ENCODE assay signal across 15 cellular contexts in the genomic region with DNA sequence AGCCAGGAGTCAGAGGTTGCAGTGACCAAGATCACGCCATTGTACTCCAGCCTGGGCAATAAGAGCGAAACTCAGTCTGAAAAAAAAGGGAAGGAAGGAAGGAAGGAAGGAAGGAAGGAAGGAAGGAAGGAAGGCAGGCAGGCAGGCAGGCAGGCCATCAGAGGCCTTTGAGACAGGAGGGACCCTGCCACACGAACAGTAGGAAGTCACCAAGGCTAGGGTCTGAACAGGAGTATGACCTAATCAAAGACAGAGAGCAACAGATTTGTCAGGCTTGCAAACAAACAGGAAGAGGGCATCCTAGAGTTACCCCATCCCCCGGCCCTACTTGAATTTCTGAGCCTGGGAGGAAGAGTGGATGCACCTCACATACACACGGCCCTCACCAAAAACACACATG.
DNase-seq lines count a peak whose midpoint lies in the region; ATAC-seq, FAIRE-seq and TF ChIP-seq lines count a peak whose summit lies in the region.
"Had no signal": no experiment of that assay in that cellular context is flagged by ENCODE, and none has a peak within 500 bp of the region (broad histone marks: within the 10 kb centered on the region; RNA-seq: fewer than 3 reads in every experiment).

No MANE protein-coding gene starts in this region.

- H2BK15ac ChIP-seq in H1 (ENCODE audit: low read length) = no peak overlapping the region

- H3K36me3 Mint-ChIP-seq in activated naive CD8-positive, alpha-beta T cell treated with anti-CD3 and anti-CD28 coated beads, Interleukin-2, amount 10 ng/mL, durations not matched to agents 7 days and 5 days = peaks cover 2% of the 10 kb centered on the region
- no peaks in the 10 kb centered on the region for H3K36me3 Mint-ChIP-seq in activated naive CD8-positive, alpha-beta T cell treated with anti-CD3 and anti-CD28 coated beads, Interleukin-2, amount 50 U/mL, for 24 hours (ENCODE audit: low read depth)

- no peaks in the 10 kb centered on the region for H3K9me2 ChIP-seq in OCI-LY1 (ENCODE audit: low read depth, low read length)

- H3K4ac ChIP-seq in H1 (replicated peaks; ENCODE audit: insufficient read length, low read depth, low read length) = no peak overlapping the region

- H3K27ac ChIP-seq in OCI-LY1 (ENCODE audit: low read depth, low read length, poor library complexity, severe bottlenecking) (peak overlapping the region; percentile 86), H1 (ENCODE audit: low read depth, low read length) (no peak overlapping the region)
- H3K27ac ChIP-seq: epithelial cell of prostate, prostate gland, thyroid gland had no signal

- no peak overlapping the region for H3K4me3 Mint-ChIP-seq in activated naive CD8-positive, alpha-beta T cell treated with anti-CD3 and anti-CD28 coated beads, Interleukin-2, amount 10 ng/mL, durations not matched to agents 7 days and 5 days
- no peak overlapping the region for H3K4me3 Mint-ChIP-seq in activated naive CD8-positive, alpha-beta T cell treated with anti-CD3 and anti-CD28 coated beads, Interleukin-2, amount 50 U/mL, for 24 hours

- TF ChIP-seq CTCF in OCI-LY1 (IDR thresholded peaks at IDR 0.05; ENCODE audit: low read length) = no peak
- no peak for TF ChIP-seq CTCF in H1 (IDR thresholded peaks at IDR 0.05; ENCODE audit: control extremely low read depth in 1 of 3, insufficient read depth in 1 of 3, low read depth in 1 of 3, low read length in 3 of 3)

- no peak for DNase-seq in activated naive CD8-positive, alpha-beta T cell treated with anti-CD3 and anti-CD28 coated beads, Interleukin-2, amount 10 ng/mL, durations not matched to agents 7 days and 5 days
- DNase-seq in activated naive CD8-positive, alpha-beta T cell treated with anti-CD3 and anti-CD28 coated beads, Interleukin-2, amount 50 U/mL, for 24 hours = no peak
- no peak for DNase-seq in H1 (ENCODE audit: low read depth in 1 of 2, low spot score in 2 of 2)
- no peak for DNase-seq in NK-92 treated with Interleukin-12 subunit alpha and Interleukin-12 subunit beta, amount 100 ng/mL, for 24 hours (lab: John Stamatoyannopoulos, UW)
- DNase-seq in stimulated activated CD4-positive, alpha-beta T cell treated with anti-CD3 and anti-CD28 coated beads, Interleukin-4, amount 100 ng/mL, for 1 hour = no peak
- no peak for DNase-seq in GM03348 (ENCODE audit: low spot score)
- DNase-seq in activated CD8-positive, alpha-beta memory T cell treated with anti-CD3 and anti-CD28 coated beads, Interleukin-2, amount 50 U/mL, for 4 hours = no peak
- DNase-seq: kidney glomerular epithelial cell, NCI-H1436, NCI-H526 treated with DMSO at 0.1 percent for 48 hours, thyroid gland had no signal

- no peak overlapping the region for H3K14ac ChIP-seq in H1 (ENCODE audit: insufficient read length)

- CTCF ChIA-PET in H1 (lab: Charles Lee; ENCODE audit: partially characterized antibody) = interaction anchor here (1.3 to 6.9 kb wide), 5 partner anchors 17 to 137 kb away, joined by 3 to 91 read pairs (median 9); no protein-coding TSS in a partner anchor

- TF ChIP-seq RAD21 in H1 (IDR thresholded peaks at IDR 0.05 in 1 of 2, conservative IDR thresholded peaks at IDR 0.05 in 1 of 2; ENCODE audit: low read depth in 2 of 2, low read length in 2 of 2) = no peak; a peak in 1 of 4 replicates

- peak overlapping the region; percentile 29; the same call in 1 of the 2 replicates for H2BK20ac ChIP-seq in H1 (ENCODE audit: low read length)

- peaks cover 15% of the 10 kb centered on the region for H3K4me1 Mint-ChIP-seq in activated naive CD8-positive, alpha-beta T cell treated with anti-CD3 and anti-CD28 coated beads, Interleukin-2, amount 10 ng/mL, durations not matched to agents 7 days and 5 days
- H3K4me1 Mint-ChIP-seq in activated naive CD8-positive, alpha-beta T cell treated with anti-CD3 and anti-CD28 coated beads, Interleukin-2, amount 50 U/mL, for 24 hours = peaks cover 12% of the 10 kb centered on the region

- no peak overlapping the region for H4K5ac ChIP-seq in H1 (ENCODE audit: insufficient read length, low read depth, low read length)

- WGBS in H1 (ENCODE audit: extremely low coverage in 1 of 2, insufficient coverage in 1 of 2, insufficient read length in 1 of 2, insufficient replicate concordance in 2 of 2, low coverage in 1 of 2, low lambda C conversion rate in 2 of 2, missing lambda C conversion rate in 1 of 2), 2 experiments = 86% methylated on average over 5 of the region's 5 CpGs; no CpG with 5 or more reads in 1 of the 2 experiments

- no peak overlapping the region for H3K56ac ChIP-seq in H1 (replicated peaks; ENCODE audit: insufficient read length, low read depth, low read length)

- H2BK5ac ChIP-seq in H1 (ENCODE audit: low read depth, low read length) = peak overlapping the region; percentile 80

- H3K27me3 Mint-ChIP-seq in activated naive CD8-positive, alpha-beta T cell treated with anti-CD3 and anti-CD28 coated beads, Interleukin-2, amount 10 ng/mL, durations not matched to agents 7 days and 5 days = peaks cover 5% of the 10 kb centered on the region
- H3K27me3 Mint-ChIP-seq in activated naive CD8-positive, alpha-beta T cell treated with anti-CD3 and anti-CD28 coated beads, Interleukin-2, amount 50 U/mL, for 24 hours = no peaks in the 10 kb centered on the region

- POLR2A ChIA-PET in activated naive CD8-positive, alpha-beta T cell treated with anti-CD3 and anti-CD28 coated beads, Interleukin-2, amount 10 ng/mL, durations not matched to agents 7 days and 5 days (lab: Charles Lee) = interaction anchor here (0.9 kb wide), 1 partner anchor 104 kb away, joined by 3 read pairs; no protein-coding TSS in a partner anchor
- POLR2A ChIA-PET in H1 (lab: Charles Lee; ENCODE audit: partially characterized antibody) = interaction anchor here (0.8 to 3.2 kb wide), 13 partner anchors 8 to 99 kb away, joined by 3 to 18 read pairs (median 9); no protein-coding TSS in a partner anchor

- H3K9me3 ChIP-seq in OCI-LY1 (ENCODE audit: low read length) = peaks cover 4% of the 10 kb centered on the region; the same call in 1 of the 2 replicates
- no peaks in the 10 kb centered on the region for H3K9me3 ChIP-seq in H1 (ENCODE audit: insufficient read depth in 2 of 2, low read depth in 1 of 2, low read length in 1 of 2)
- H3K9me3 ChIP-seq: prostate gland, thyroid gland had no signal

- peak overlapping the region; percentile 75 for H3K27ac Mint-ChIP-seq in activated naive CD8-positive, alpha-beta T cell treated with anti-CD3 and anti-CD28 coated beads, Interleukin-2, amount 10 ng/mL, durations not matched to agents 7 days and 5 days
- H3K27ac Mint-ChIP-seq in activated naive CD8-positive, alpha-beta T cell treated with anti-CD3 and anti-CD28 coated beads, Interleukin-2, amount 50 U/mL, for 24 hours = no peak overlapping the region

- H2AFZ ChIP-seq in OCI-LY1 (ENCODE audit: low read length) = no peak overlapping the region
- no peak overlapping the region for H2AFZ ChIP-seq in H1 (ENCODE audit: low read length)

- TF ChIP-seq POLR2A in H1 (IDR thresholded peaks at IDR 0.05; ENCODE audit: control extremely low read depth in 1 of 2, low read depth in 2 of 2, low read length in 2 of 2) = no peak

- ATAC-seq in activated naive CD8-positive, alpha-beta T cell treated with anti-CD3 and anti-CD28 coated beads, Interleukin-2, amount 10 ng/mL, durations not matched to agents 7 days and 5 days (ENCODE audit: low read depth) = peak; percentile 79
- no peak for ATAC-seq in activated naive CD8-positive, alpha-beta T cell treated with anti-CD3 and anti-CD28 coated beads, Interleukin-2, amount 50 U/mL, for 24 hours
- ATAC-seq: Right ventricle myocardium inferior had no signal

- H4K20me1 ChIP-seq in OCI-LY1 (ENCODE audit: insufficient read depth, low read length) = no peaks in the 10 kb centered on the region
- no peaks in the 10 kb centered on the region for H4K20me1 ChIP-seq in H1 (replicated peaks in 1 of 2; ENCODE audit: control insufficient read depth in 1 of 2, insufficient read depth in 2 of 2, low read length in 2 of 2)

- H3K36me3 ChIP-seq in OCI-LY1 (ENCODE audit: insufficient read depth, low read length) = peaks cover 3% of the 10 kb centered on the region; the same call in 1 of the 2 replicates
- H3K36me3 ChIP-seq in H1 (ENCODE audit: control insufficient read depth in 2 of 4, insufficient read depth in 4 of 4, low read length in 3 of 4) = no peaks in the 10 kb centered on the region
- H3K36me3 ChIP-seq: prostate gland, thyroid gland had no signal

- H3K23ac ChIP-seq in H1 (ENCODE audit: insufficient read length) = no peak overlapping the region

- peak overlapping the region; percentile 97 for H2BK12ac ChIP-seq in H1 (ENCODE audit: low read depth, low read length)

- H4K8ac ChIP-seq in H1 (ENCODE audit: extremely low read depth, insufficient read depth, low read length) = no peak overlapping the region

- H3K4me3 ChIP-seq in OCI-LY1 (ENCODE audit: low read depth, low read length, poor library complexity, severe bottlenecking) (no peak overlapping the region), H1 (ENCODE audit: extremely low read depth in 1 of 4, insufficient read depth in 2 of 4, low read depth in 3 of 4, low read length in 4 of 4) (no peak overlapping the region)
- H3K4me3 ChIP-seq: prostate gland, thyroid gland had no signal

- no peak for FAIRE-seq in H1 (lab: Jason Lieb, UNC)

- no peak overlapping the region; the same call in 1 of the 2 replicates for H3K18ac ChIP-seq in H1 (ENCODE audit: extremely low read depth, low read length)

- H3K9me3 Mint-ChIP-seq in activated naive CD8-positive, alpha-beta T cell treated with anti-CD3 and anti-CD28 coated beads, Interleukin-2, amount 10 ng/mL, durations not matched to agents 7 days and 5 days = no peaks in the 10 kb centered on the region
- no peaks in the 10 kb centered on the region for H3K9me3 Mint-ChIP-seq in activated naive CD8-positive, alpha-beta T cell treated with anti-CD3 and anti-CD28 coated beads, Interleukin-2, amount 50 U/mL, for 24 hours

- H3K9ac ChIP-seq in OCI-LY1 (ENCODE audit: low read length) = no peak overlapping the region
- H3K9ac ChIP-seq in H1 (replicated peaks in 1 of 4; ENCODE audit: extremely low read depth in 1 of 4, low read depth in 3 of 4, low read length in 3 of 4) = no peak overlapping the region

- no peak overlapping the region for H3K4me2 ChIP-seq in OCI-LY1 (ENCODE audit: low read length)
- peak overlapping the region in 1 of 2 experiments; percentile 42; a peak in 1 of 4 replicates for H3K4me2 ChIP-seq in H1 (ENCODE audit: insufficient read depth in 1 of 2, low read depth in 2 of 2, low read length in 2 of 2)

- H3K27me3 ChIP-seq in OCI-LY1 (ENCODE audit: insufficient read depth, low read length) (no peaks in the 10 kb centered on the region), H1 (replicated peaks in 1 of 4; ENCODE audit: control insufficient read depth in 3 of 4, extremely low read depth in 1 of 4, insufficient read depth in 3 of 4, low read length in 3 of 4) (no peaks in the 10 kb centered on the region)
- H3K27me3 ChIP-seq: thyroid gland had no signal

- no peaks in the 10 kb centered on the region for H3F3A ChIP-seq in OCI-LY1 (ENCODE audit: insufficient read depth, low read length)

- no peaks in the 10 kb centered on the region for H3K79me1 ChIP-seq in H1 (ENCODE audit: low read depth, low read length)

- H4K91ac ChIP-seq in H1 (replicated peaks; ENCODE audit: insufficient read length, low read length) = peak overlapping the region; percentile 79

- TF ChIP-seq EP300 in H1 (IDR thresholded peaks at IDR 0.05; ENCODE audit: borderline replicate concordance in 1 of 2, low read depth in 2 of 2, low read length in 2 of 2) = no peak

- no peak overlapping the region for H2BK120ac ChIP-seq in H1 (replicated peaks; ENCODE audit: low read depth, low read length)

- H3K4me1 ChIP-seq in OCI-LY1 (ENCODE audit: insufficient read depth, low read length, severe bottlenecking) (peaks cover 49% of the 10 kb centered on the region), H1 (replicated peaks in 1 of 4; ENCODE audit: control insufficient read depth in 3 of 4, insufficient read depth in 4 of 4, low read length in 3 of 4) (peaks cover 4 to 14% (median 11%) of the 10 kb centered on the region in 4 experiments)
- H3K4me1 ChIP-seq: prostate gland, thyroid gland had no signal

- no peak overlapping the region for H2AK5ac ChIP-seq in H1 (ENCODE audit: low read depth, low read length)

- no peaks in the 10 kb centered on the region for H3K23me2 ChIP-seq in H1 (ENCODE audit: low read depth, low read length)

- H3K79me2 ChIP-seq in OCI-LY1 (ENCODE audit: insufficient read depth, low read length) (no peaks in the 10 kb centered on the region), H1 (ENCODE audit: control insufficient read depth in 1 of 2, insufficient read depth in 2 of 2, low read length in 2 of 2) (no peaks in the 10 kb centered on the region)
